Comparison of ENCODE assay signal across 1 cellular context in the genomic region with DNA sequence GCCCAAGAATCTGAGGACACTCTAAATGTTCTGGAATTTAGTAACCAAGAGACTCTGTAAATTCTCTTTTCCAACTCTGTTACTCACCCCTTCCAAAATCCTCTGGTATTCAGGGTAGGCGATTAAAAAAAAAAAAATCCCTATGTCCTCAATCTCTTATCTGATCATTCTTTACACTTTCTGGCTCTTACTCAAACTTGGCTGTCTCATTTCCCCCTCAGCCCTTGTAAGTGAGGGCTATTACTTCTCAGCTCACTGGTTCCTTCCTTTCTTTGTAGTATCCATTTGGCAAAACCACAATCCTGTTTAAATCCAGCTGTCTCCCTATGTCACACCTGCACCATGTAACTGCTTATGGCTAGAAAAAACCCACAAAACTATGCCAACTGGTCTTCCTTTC.
A peak's percentile ranks its signal among the peaks of the same experiment; 100 is the strongest.
TF ChIP-seq lines count a peak whose summit lies in the region.

No MANE protein-coding gene starts in this region.

TF ChIP-seq in K562, 482 proteins besides CTCF, POLR2A, EP300 and RAD21:
- TF ChIP-seq ZNF384 (IDR thresholded peaks at IDR 0.05; ENCODE audit: low read depth, low read length): peak; percentile 47
- TF ChIP-seq AFF1 (IDR thresholded peaks at IDR 0.05; ENCODE audit: low read depth in 1 of 2, partially characterized antibody in 2 of 2): no peak
TF ChIP-seq in K562: peak in this region for 1.
